Comparison of ENCODE assay signal across 29 cellular contexts in the genomic region with DNA sequence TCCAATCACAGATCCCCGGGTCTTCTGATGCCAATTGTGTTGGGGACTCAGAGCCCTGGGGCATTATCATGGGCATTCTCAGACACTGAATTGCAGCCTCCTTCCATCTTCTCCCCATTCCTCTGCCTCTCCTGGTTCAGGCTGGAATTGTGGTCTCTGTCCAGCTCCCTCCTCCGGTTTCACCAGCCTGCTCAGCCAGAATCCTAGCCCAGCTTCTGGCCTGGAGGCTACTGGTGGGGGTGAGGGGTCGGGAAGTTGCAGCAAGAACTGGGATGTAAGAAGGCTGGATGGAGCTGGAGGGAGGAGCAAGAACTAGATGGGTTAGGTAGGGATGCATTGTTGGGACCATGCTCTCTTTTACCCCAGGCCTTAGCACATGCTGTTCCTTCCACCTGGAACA.
"Had no signal": no experiment of that assay in that cellular context is flagged by ENCODE, and none has a peak within 500 bp of the region (broad histone marks: within the 10 kb centered on the region; RNA-seq: fewer than 3 reads in every experiment).

No MANE protein-coding gene starts in this region.

- H3K9me3 Mint-ChIP-seq: activated CD4-positive, alpha-beta T cell treated with anti-CD3 and anti-CD28 coated beads, Interleukin-2, amount 10 ng/mL, durations not matched to agents 7 days and 5 days; activated CD8-positive, alpha-beta T cell treated with anti-CD3 and anti-CD28 coated beads for 36 hours; activated naive CD4-positive, alpha-beta T cell treated with anti-CD3 and anti-CD28 coated beads, Interleukin-2, amount 50 U/mL, for 24 hours; activated T-helper 2 cell treated with anti-CD3 and anti-CD28 coated beads, Interferon-gamma antibody, Interleukin-2, Interleukin-4, amounts not matched to agents 10 μg/mL and 5 μg/mL and 100 μg/mL, durations not matched to agents 14 hours and 24 hours and 36 hours; immature natural killer cell; nephron progenitor cell had no signal

- H3K4me1 ChIP-seq: ascending aorta, foreskin keratinocyte, parathyroid adenoma, right lobe of liver had no signal

- H3K27me3 ChIP-seq: ascending aorta, brain microvascular endothelial cell, hepatocyte, right lobe of liver, upper lobe of left lung had no signal

- ATAC-seq: activated CD8-positive, alpha-beta memory T cell treated with anti-CD3 and anti-CD28 coated beads, Interleukin-2, amount 10 ng/mL, durations not matched to agents 7 days and 5 days; activated CD8-positive, alpha-beta T cell treated with anti-CD3 and anti-CD28 coated beads for 36 hours; foreskin keratinocyte; mucosa of descending colon; right lobe of liver; stimulated activated memory B cell treated with anti-CD40 and anti-IgM and Interleukin-4, amounts not matched to agents 10 μg/mL and 1 μg/mL and 100 μg/mL, for 72 hours had no signal

- H3K4me3 ChIP-seq: ascending aorta, hepatocyte, left ventricle myocardium inferior, mucosa of descending colon, right lobe of liver, thoracic aorta, upper lobe of left lung had no signal

- H3K9me3 ChIP-seq: ascending aorta, left ventricle myocardium inferior, mucosa of descending colon, right lobe of liver, thoracic aorta, upper lobe of left lung had no signal

- DNase-seq: activated CD4-positive, alpha-beta T cell treated with anti-CD3 and anti-CD28 coated beads, Interleukin-2, amount 10 ng/mL, durations not matched to agents 7 days and 5 days; activated CD4-positive, CD25-positive, alpha-beta regulatory T cell treated with anti-CD3 and anti-CD28 coated beads, Interleukin-2, amount 50 U/mL, for 72 hours; activated CD8-positive, alpha-beta memory T cell treated with anti-CD3 and anti-CD28 coated beads, Interleukin-2, amount 10 ng/mL, durations not matched to agents 7 days and 5 days; activated CD8-positive, alpha-beta T cell treated with anti-CD3 and anti-CD28 coated beads for 36 hours; brain microvascular endothelial cell; central memory CD4-positive, alpha-beta T cell; dermis blood vessel endothelial cell; effector CD8-positive, alpha-beta T cell; foreskin keratinocyte; glutamatergic neuron; immature natural killer cell; kidney glomerular epithelial cell; left ventricle myocardium inferior; mucosa of descending colon; nephron progenitor cell; nucleus accumbens; small intestine; stimulated activated CD4-positive, alpha-beta T cell treated with anti-CD3 and anti-CD28 coated beads, Interleukin-15, amount 100 ng/mL, for 24 hours; T-helper 1 cell; upper lobe of left lung; WERI-Rb-1 had no signal

- H3K27ac ChIP-seq: ascending aorta, brain microvascular endothelial cell, foreskin keratinocyte, hepatocyte, left ventricle myocardium inferior, parathyroid adenoma, right lobe of liver, thoracic aorta, upper lobe of left lung, WERI-Rb-1 had no signal

- H3K27ac Mint-ChIP-seq: activated CD4-positive, alpha-beta T cell treated with anti-CD3 and anti-CD28 coated beads, Interleukin-2, amount 10 ng/mL, durations not matched to agents 7 days and 5 days; activated CD8-positive, alpha-beta memory T cell treated with anti-CD3 and anti-CD28 coated beads, Interleukin-2, amount 10 ng/mL, durations not matched to agents 7 days and 5 days; activated CD8-positive, alpha-beta T cell treated with anti-CD3 and anti-CD28 coated beads for 36 hours; activated naive CD4-positive, alpha-beta T cell treated with anti-CD3 and anti-CD28 coated beads, Interleukin-2, amount 50 U/mL, for 24 hours; activated T-helper 2 cell treated with anti-CD3 and anti-CD28 coated beads, Interferon-gamma antibody, Interleukin-2, Interleukin-4, amounts not matched to agents 10 μg/mL and 5 μg/mL and 100 μg/mL, durations not matched to agents 14 hours and 24 hours and 36 hours; immature natural killer cell; nephron progenitor cell; stimulated activated memory B cell treated with anti-CD40 and anti-IgM and Interleukin-4, amounts not matched to agents 10 μg/mL and 1 μg/mL and 100 μg/mL, for 72 hours had no signal

- H3K36me3 ChIP-seq: left ventricle myocardium inferior, thoracic aorta had no signal
